22 cellular contexts compared by ENCODE assay signal in genomic region chr18:79805926-79806487, GRCh38. TPM values are rescaled to one million over a fixed set of nuclear protein-coding genes. Genes with fewer than 3 reads are reported as not detected.
DNase-seq lines count a peak whose midpoint lies in the region; ATAC-seq and TF ChIP-seq lines count a peak whose summit lies in the region.
"Had no signal": no experiment of that assay in that cellular context is flagged by ENCODE, and none has a peak within 500 bp of the region (broad histone marks: within the 10 kb centered on the region; RNA-seq: fewer than 3 reads in every experiment).

No MANE protein-coding gene starts in this region.

- CTCF ChIA-PET in activated CD8-positive, alpha-beta T cell treated with anti-CD3 and anti-CD28 coated beads, Interleukin-2, amount 10 ng/mL, durations not matched to agents 7 days and 5 days (lab: Charles Lee), result no interaction called here
- CTCF ChIA-PET in activated CD8-positive, alpha-beta T cell treated with anti-CD3 and anti-CD28 coated beads for 36 hours (lab: Charles Lee), result no interaction called here
- CTCF ChIA-PET in WTC11 (lab: Charles Lee), result no interaction called here

- DNase-seq in activated CD8-positive, alpha-beta T cell treated with anti-CD3 and anti-CD28 coated beads, Interleukin-2, amount 10 ng/mL, durations not matched to agents 7 days and 5 days, result no peak
- no peak for DNase-seq in activated CD8-positive, alpha-beta T cell treated with anti-CD3 and anti-CD28 coated beads for 36 hours
- DNase-seq in WTC11 (ENCODE audit: low spot score) (no peak), mesenteric fat pad (ENCODE audit: low spot score) (peak; percentile 81), cardiac septum (ENCODE audit: low spot score) (no peak), left colon (no peak), T-helper 1 cell (no peak)
- DNase-seq in stimulated activated naive CD8-positive, alpha-beta T cell treated with anti-CD3 and anti-CD28 coated beads, Interleukin-15, amount 100 ng/mL, for 72 hours, result no peak
- DNase-seq: AML-193; Caco-2; CD4-positive, CD25-positive, alpha-beta regulatory T cell; DMS153; EL; HCEC 1CT; MM.1S; NCI-H1092; NCI-H146; NCI-H2081 treated with DMSO at 0.1 percent for 48 hours; NCI-H524; NCI-H82; SHP77 treated with DMSO at 0.1 percent for 48 hours had no signal

- H3K27ac Mint-ChIP-seq in activated CD8-positive, alpha-beta T cell treated with anti-CD3 and anti-CD28 coated beads, Interleukin-2, amount 10 ng/mL, durations not matched to agents 7 days and 5 days, result no peak overlapping the region
- no peak overlapping the region for H3K27ac Mint-ChIP-seq in activated CD8-positive, alpha-beta T cell treated with anti-CD3 and anti-CD28 coated beads for 36 hours
- peak overlapping the region; percentile 19; the same call in 1 of the 2 replicates for H3K27ac Mint-ChIP-seq in WTC11
- no peak overlapping the region for H3K27ac Mint-ChIP-seq in stimulated activated naive CD8-positive, alpha-beta T cell treated with anti-CD3 and anti-CD28 coated beads, Interleukin-15, amount 100 ng/mL, for 72 hours
- H3K27ac Mint-ChIP-seq: CD4-positive, CD25-positive, alpha-beta regulatory T cell had no signal

- no peaks in the 10 kb centered on the region for H3K9me3 Mint-ChIP-seq in activated CD8-positive, alpha-beta T cell treated with anti-CD3 and anti-CD28 coated beads, Interleukin-2, amount 10 ng/mL, durations not matched to agents 7 days and 5 days (ENCODE audit: insufficient read depth)
- no peaks in the 10 kb centered on the region for H3K9me3 Mint-ChIP-seq in activated CD8-positive, alpha-beta T cell treated with anti-CD3 and anti-CD28 coated beads for 36 hours
- H3K9me3 Mint-ChIP-seq in WTC11, result no peaks in the 10 kb centered on the region
- no peaks in the 10 kb centered on the region for H3K9me3 Mint-ChIP-seq in stimulated activated naive CD8-positive, alpha-beta T cell treated with anti-CD3 and anti-CD28 coated beads, Interleukin-15, amount 100 ng/mL, for 72 hours
- H3K9me3 Mint-ChIP-seq: CD4-positive, CD25-positive, alpha-beta regulatory T cell had no signal

- no peak overlapping the region for H3K4me3 Mint-ChIP-seq in activated CD8-positive, alpha-beta T cell treated with anti-CD3 and anti-CD28 coated beads, Interleukin-2, amount 10 ng/mL, durations not matched to agents 7 days and 5 days
- no peak overlapping the region for H3K4me3 Mint-ChIP-seq in activated CD8-positive, alpha-beta T cell treated with anti-CD3 and anti-CD28 coated beads for 36 hours
- H3K4me3 Mint-ChIP-seq in WTC11, result no peak overlapping the region
- no peak overlapping the region for H3K4me3 Mint-ChIP-seq in stimulated activated naive CD8-positive, alpha-beta T cell treated with anti-CD3 and anti-CD28 coated beads, Interleukin-15, amount 100 ng/mL, for 72 hours
- H3K4me3 Mint-ChIP-seq: CD4-positive, CD25-positive, alpha-beta regulatory T cell had no signal

- ATAC-seq in activated CD8-positive, alpha-beta T cell treated with anti-CD3 and anti-CD28 coated beads, Interleukin-2, amount 10 ng/mL, durations not matched to agents 7 days and 5 days, result peak; percentile 15
- no peak for ATAC-seq in activated CD8-positive, alpha-beta T cell treated with anti-CD3 and anti-CD28 coated beads for 36 hours
- ATAC-seq in WTC11, result no peak
- ATAC-seq in stimulated activated naive CD8-positive, alpha-beta T cell treated with anti-CD3 and anti-CD28 coated beads, Interleukin-15, amount 100 ng/mL, for 72 hours, result peak; percentile 12
- ATAC-seq in left colon, result no peak
- ATAC-seq: GM12878 had no signal

- H3K36me3 Mint-ChIP-seq in activated CD8-positive, alpha-beta T cell treated with anti-CD3 and anti-CD28 coated beads, Interleukin-2, amount 10 ng/mL, durations not matched to agents 7 days and 5 days (ENCODE audit: low read depth), result no peaks in the 10 kb centered on the region
- H3K36me3 Mint-ChIP-seq in activated CD8-positive, alpha-beta T cell treated with anti-CD3 and anti-CD28 coated beads for 36 hours (ENCODE audit: low read depth), result no peaks in the 10 kb centered on the region
- no peaks in the 10 kb centered on the region for H3K36me3 Mint-ChIP-seq in WTC11
- H3K36me3 Mint-ChIP-seq: CD4-positive, CD25-positive, alpha-beta regulatory T cell had no signal

- POLR2A ChIA-PET in activated CD8-positive, alpha-beta T cell treated with anti-CD3 and anti-CD28 coated beads, Interleukin-2, amount 10 ng/mL, durations not matched to agents 7 days and 5 days (lab: Charles Lee), result no interaction called here
- POLR2A ChIA-PET in activated CD8-positive, alpha-beta T cell treated with anti-CD3 and anti-CD28 coated beads for 36 hours (lab: Charles Lee), result no interaction called here
- POLR2A ChIA-PET in WTC11 (lab: Charles Lee), result no interaction called here

- H3K4me1 Mint-ChIP-seq in activated CD8-positive, alpha-beta T cell treated with anti-CD3 and anti-CD28 coated beads, Interleukin-2, amount 10 ng/mL, durations not matched to agents 7 days and 5 days (ENCODE audit: low read depth), result peaks cover 11% of the 10 kb centered on the region
- H3K4me1 Mint-ChIP-seq in activated CD8-positive, alpha-beta T cell treated with anti-CD3 and anti-CD28 coated beads for 36 hours (ENCODE audit: low read depth), result peaks cover 9% of the 10 kb centered on the region
- no peaks in the 10 kb centered on the region for H3K4me1 Mint-ChIP-seq in WTC11
- peaks cover 11% of the 10 kb centered on the region for H3K4me1 Mint-ChIP-seq in stimulated activated naive CD8-positive, alpha-beta T cell treated with anti-CD3 and anti-CD28 coated beads, Interleukin-15, amount 100 ng/mL, for 72 hours
- H3K4me1 Mint-ChIP-seq: CD4-positive, CD25-positive, alpha-beta regulatory T cell had no signal

- TF ChIP-seq CTCF in activated CD8-positive, alpha-beta T cell treated with anti-CD3 and anti-CD28 coated beads for 36 hours (IDR thresholded peaks at IDR 0.05), result no peak
- TF ChIP-seq CTCF in WTC11 (IDR thresholded peaks at IDR 0.05), result no peak

- peaks cover 5% of the 10 kb centered on the region for H3K27me3 Mint-ChIP-seq in activated CD8-positive, alpha-beta T cell treated with anti-CD3 and anti-CD28 coated beads, Interleukin-2, amount 10 ng/mL, durations not matched to agents 7 days and 5 days (ENCODE audit: low read depth)
- no peaks in the 10 kb centered on the region for H3K27me3 Mint-ChIP-seq in activated CD8-positive, alpha-beta T cell treated with anti-CD3 and anti-CD28 coated beads for 36 hours
- 0 out of 2 replicates have a peak, but pooled peaks cover 2% of the 10 kb centered on the region for H3K27me3 Mint-ChIP-seq in WTC11 (ENCODE audit: low read depth)
- H3K27me3 Mint-ChIP-seq in stimulated activated naive CD8-positive, alpha-beta T cell treated with anti-CD3 and anti-CD28 coated beads, Interleukin-15, amount 100 ng/mL, for 72 hours, result no peaks in the 10 kb centered on the region
- H3K27me3 Mint-ChIP-seq: CD4-positive, CD25-positive, alpha-beta regulatory T cell had no signal

- intact Hi-C loops in activated CD8-positive, alpha-beta T cell treated with anti-CD3 and anti-CD28 coated beads for 36 hours (cut with micrococcal nuclease), result no loop called here
- intact Hi-C loops in cardiac septum (cut with DNase I) (no loop called here), left colon (cut with DNase I, micrococcal nuclease) (no loop called here)

TF ChIP-seq in WTC11, 78 proteins besides CTCF, POLR2A, EP300 and RAD21 (continues in another document):
- no peak for TF ChIP-seq GRHL2 (CRISPR knock-in tag; IDR thresholded peaks at IDR 0.05; ENCODE audit: insufficient replicate concordance, severe bottlenecking)
- TF ChIP-seq NR2C2 (CRISPR knock-in tag; IDR thresholded peaks at IDR 0.05), result no peak
- TF ChIP-seq NR1H2 (CRISPR knock-in tag; IDR thresholded peaks at IDR 0.05), result no peak
- TF ChIP-seq MLX (CRISPR knock-in tag; IDR thresholded peaks at IDR 0.05), result no peak
- TF ChIP-seq ZNF138 (CRISPR knock-in tag; conservative IDR thresholded peaks at IDR 0.05), result no peak
- TF ChIP-seq ZNF219 (CRISPR knock-in tag; IDR thresholded peaks at IDR 0.05; ENCODE audit: borderline replicate concordance), result no peak
- TF ChIP-seq ZNF121 (CRISPR knock-in tag; IDR thresholded peaks at IDR 0.05), result no peak
- TF ChIP-seq TCF7 (CRISPR knock-in tag; IDR thresholded peaks at IDR 0.05; ENCODE audit: low read depth), result no peak
- TF ChIP-seq TEAD4 (CRISPR knock-in tag; IDR thresholded peaks at IDR 0.05), result no peak
- TF ChIP-seq E2F1 (CRISPR knock-in tag; IDR thresholded peaks at IDR 0.05), result no peak
- TF ChIP-seq ZMAT4 (CRISPR knock-in tag; IDR thresholded peaks at IDR 0.05), result no peak
- no peak for TF ChIP-seq ESRRA (CRISPR knock-in tag; IDR thresholded peaks at IDR 0.05; ENCODE audit: borderline replicate concordance)
- TF ChIP-seq EMX1 (CRISPR knock-in tag; IDR thresholded peaks at IDR 0.05), result no peak

RNA-seq across cellular contexts. Expression of gene KCNG2, which starts 8.3 kb away (rescaled TPM):
- total RNA-seq in activated CD8-positive, alpha-beta T cell treated with anti-CD3 and anti-CD28 coated beads, Interleukin-2, amount 10 ng/mL, durations not matched to agents 7 days and 5 days, result not detected
- not detected for total RNA-seq in activated CD8-positive, alpha-beta T cell treated with anti-CD3 and anti-CD28 coated beads for 36 hours
- total RNA-seq in WTC11 (2021) (0.34 to 0.62 TPM (median 0.50 TPM) in 3 replicates), mesenteric fat pad (0.51 TPM), cardiac septum (0.32 TPM), left colon (not detected)
- total RNA-seq: Caco-2; CD4-positive, CD25-positive, alpha-beta regulatory T cell had no signal

Comparison
In these comparisons a context has a peak if more than half of its experiments do, and no peak if none do; other contexts are left out.
1. ATAC-seq: peak in activated CD8-positive, alpha-beta T cell treated with anti-CD3 and anti-CD28 coated beads, Interleukin-2, amount 10 ng/mL, durations not matched to agents 7 days and 5 days (single experiment) and stimulated activated naive CD8-positive, alpha-beta T cell treated with anti-CD3 and anti-CD28 coated beads, Interleukin-15, amount 100 ng/mL, for 72 hours (single experiment); none in activated CD8-positive, alpha-beta T cell treated with anti-CD3 and anti-CD28 coated beads for 36 hours (single experiment), WTC11 (single experiment) and left colon (single experiment).